In the genomic region with DNA sequence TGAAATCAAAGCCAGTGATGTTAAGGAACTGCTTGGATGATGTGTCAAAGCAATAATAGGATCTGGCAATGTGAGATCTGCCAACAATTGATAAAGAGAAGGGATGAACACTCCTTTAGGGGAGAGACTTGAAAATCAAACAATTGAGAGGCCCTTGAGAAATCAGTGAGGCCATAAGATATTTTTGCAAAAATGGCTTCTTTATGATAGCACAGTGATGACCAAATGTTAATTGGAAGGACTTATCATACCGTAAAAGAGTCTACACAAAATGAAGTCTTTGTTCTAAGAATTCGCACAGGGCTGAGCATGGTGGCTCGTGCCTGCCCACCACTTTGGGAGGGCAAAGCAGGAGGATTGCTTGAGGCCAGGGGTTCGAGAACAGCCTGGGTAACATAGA, we compare ENCODE assay signal across 23 cellular contexts. TPM values are rescaled to one million over a fixed set of nuclear protein-coding genes. Genes with fewer than 3 reads are reported as not detected.
DNase-seq lines count a peak whose midpoint lies in the region; ATAC-seq and TF ChIP-seq lines count a peak whose summit lies in the region.
"Had no signal": no experiment of that assay in that cellular context is flagged by ENCODE, and none has a peak within 500 bp of the region (broad histone marks: within the 10 kb centered on the region; RNA-seq: fewer than 3 reads in every experiment).

No MANE protein-coding gene starts in this region.

- ATAC-seq in HG03196 (IDR thresholded peaks at IDR 0.05; ENCODE audit: unreplicated experiment), result no peak
- ATAC-seq: CD8-positive, alpha-beta T cell; GM12878 had no signal

- H3K27me3 ChIP-seq in A673 (replicated peaks; ENCODE audit: insufficient read depth, low read depth, low read length, poor library complexity), result no peaks in the 10 kb centered on the region
- H3K27me3 ChIP-seq: BLaER1 treated with 17β-estradiol and CSF1 and Interleukin-3, amounts not matched to agents 10 nM and 100 nM had no signal

- peaks cover 39% of the 10 kb centered on the region for H3K36me3 ChIP-seq in A673 (ENCODE audit: insufficient read depth, low read length, poor library complexity, severe bottlenecking)
- H3K36me3 ChIP-seq: BLaER1 treated with 17β-estradiol and CSF1 and Interleukin-3, amounts not matched to agents 10 nM and 100 nM had no signal

- BruUV-seq in A673 (replicated peaks; lab: Mats Ljungman, UMichigan), result no TSS peak

- peak overlapping the region; percentile 61 for H3K27ac ChIP-seq in A673 (ENCODE audit: low read depth, low read length, poor library complexity, severe bottlenecking)
- peak overlapping the region; percentile 29 for H3K27ac ChIP-seq in cingulate gyrus (ENCODE audit: low read depth, low read length)
- H3K27ac ChIP-seq: BLaER1 treated with 17β-estradiol and CSF1 and Interleukin-3, amounts not matched to agents 10 nM and 100 nM; C4-2B had no signal

- no peak for TF ChIP-seq CTCF in A673 (conservative IDR thresholded peaks at IDR 0.05; ENCODE audit: low read depth, low read length)

- H3K4me1 ChIP-seq in A673 (ENCODE audit: insufficient read depth, low read length, poor library complexity, severe bottlenecking), result peaks cover 30% of the 10 kb centered on the region

- no peaks in the 10 kb centered on the region for H3K9me3 ChIP-seq in A673 (ENCODE audit: low read depth, low read length, poor library complexity, severe bottlenecking)
- H3K9me3 ChIP-seq: BLaER1 treated with 17β-estradiol and CSF1 and Interleukin-3, amounts not matched to agents 10 nM and 100 nM had no signal

- DNase-seq in A673 (ENCODE audit: low spot score) (no peak), COLO829 (ENCODE audit: low spot score) (peak; percentile 64), foreskin melanocyte (peak; percentile 66), DMS 273 treated with DMSO at 0.1 percent for 48 hours (lab: John Stamatoyannopoulos, UW) (no peak)
- DNase-seq in activated CD4-positive, alpha-beta T cell treated with anti-CD3 and anti-CD28 coated beads, Interleukin-2, amount 50 U/mL, for 4 hours, result no peak
- no peak for DNase-seq in stimulated activated CD4-positive, alpha-beta T cell treated with anti-CD3 and anti-CD28 coated beads, Interleukin-12 subunit alpha, Interleukin-12 subunit beta, amount 100 ng/mL, for 4 hours
- DNase-seq: 8988T; AML-193; CD4-positive, alpha-beta T cell; CD8-positive, alpha-beta T cell; COR-L47; DMS53; DMS79; DND-41; EL; GDM1 had no signal

- peak overlapping the region; percentile 28 for H3K4me3 ChIP-seq in A673 (ENCODE audit: low read depth, low read length, poor library complexity, severe bottlenecking)
- H3K4me3 ChIP-seq: BLaER1 treated with 17β-estradiol and CSF1 and Interleukin-3, amounts not matched to agents 10 nM and 100 nM; GM12878 had no signal

- CTCF ChIA-PET in A673 (lab: Charles Lee), result no interaction called here

- intact Hi-C loops in A673 (cut with micrococcal nuclease; ENCODE audit: unreplicated experiment), result no loop called here

- POLR2A ChIA-PET in A673 (lab: Charles Lee; ENCODE audit: low non-redundant PET), result no interaction called here

RNA-seq across cellular contexts. Expression of a gene that starts 6.6 kb away (rescaled TPM):
- 154 and 155 TPM in 2 replicates for total RNA-seq in A673 (2021)

RNA-seq across cellular contexts. Expression of a gene that starts 33.4 kb away (rescaled TPM):
- total RNA-seq in A673 (2021), result not detected in 2 replicates
- total RNA-seq: CD8-positive, alpha-beta T cell; Daoy; G401 had no signal

Comparison
In these comparisons a context has a peak if more than half of its experiments do, and no peak if none do; other contexts are left out.
1. DNase-seq: peak in COLO829 (single experiment) and foreskin melanocyte (single experiment); none in A673 (single experiment), activated CD4-positive, alpha-beta T cell treated with anti-CD3 and anti-CD28 coated beads, Interleukin-2, amount 50 U/mL, for 4 hours (0 of 2), stimulated activated CD4-positive, alpha-beta T cell treated with anti-CD3 and anti-CD28 coated beads, Interleukin-12 subunit alpha, Interleukin-12 subunit beta, amount 100 ng/mL, for 4 hours (single experiment) and DMS 273 treated with DMSO at 0.1 percent for 48 hours (single experiment).